In the genomic region with DNA sequence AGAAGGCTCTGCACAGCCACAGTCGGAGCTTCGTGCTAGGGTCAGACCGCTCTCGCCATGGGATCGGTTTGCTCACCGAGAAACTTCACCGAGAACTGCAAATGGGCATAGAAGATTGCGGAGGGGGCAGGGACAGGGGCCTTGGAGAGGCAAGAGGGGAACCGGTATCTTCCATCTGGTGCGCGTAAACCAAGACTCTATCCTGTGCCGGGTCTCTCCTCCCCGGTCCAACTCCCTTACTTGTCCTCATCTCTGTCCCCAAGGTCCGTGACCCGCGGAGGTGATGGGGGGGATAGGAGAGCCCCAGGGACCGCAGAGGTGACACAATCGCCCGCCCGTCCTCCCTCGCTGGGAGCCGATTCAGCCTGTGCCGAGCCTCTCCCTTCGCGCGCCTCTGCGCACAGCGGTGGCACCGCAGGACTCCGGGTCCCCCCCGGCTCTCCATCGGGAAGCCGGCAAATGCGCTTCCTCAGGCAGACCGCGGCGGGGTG, we compare ENCODE assay signal across 8 cellular contexts. TPM values are rescaled to one million over a fixed set of nuclear protein-coding genes. Genes with fewer than 3 reads are reported as not detected.
DNase-seq lines count a peak whose midpoint lies in the region; ATAC-seq, FAIRE-seq and TF ChIP-seq lines count a peak whose summit lies in the region.

No MANE protein-coding gene starts in this region.

- peaks cover 3 to 36% (median 4%) of the 10 kb centered on the region in 3 donors for H3K27me3 ChIP-seq in psoas muscle (ENCODE audit: insufficient read depth in 3 of 3, low read length in 2 of 3)

- peak; percentile 10 for ATAC-seq in left ventricle myocardium superior
- ATAC-seq in psoas muscle = no peak

- no peak for FAIRE-seq in GM19239 (lab: Jason Lieb, UNC)

- no peaks in the 10 kb centered on the region for H3K36me3 ChIP-seq in psoas muscle (ENCODE audit: insufficient read depth in 1 of 2, low read depth in 1 of 2)

- H3K9me3 ChIP-seq in psoas muscle = no peaks in the 10 kb centered on the region

- peaks cover 74% of the 10 kb centered on the region for H3K27me3 Mint-ChIP-seq in activated T-helper 1 cell treated with anti-CD3 and anti-CD28 coated beads, Interleukin-12 subunit alpha, Interleukin-12 subunit beta, Interleukin-2, Interleukin-4 antibody, amounts not matched to agents 30 ng/mL and 10 ng/mL and 1 ng/mL, durations not matched to agents 14 hours and 24 hours and 36 hours (ENCODE audit: insufficient read depth)

- H3K4me3 Mint-ChIP-seq in activated T-helper 1 cell treated with anti-CD3 and anti-CD28 coated beads, Interleukin-12 subunit alpha, Interleukin-12 subunit beta, Interleukin-2, Interleukin-4 antibody, amounts not matched to agents 30 ng/mL and 10 ng/mL and 1 ng/mL, durations not matched to agents 14 hours and 24 hours and 36 hours = peak overlapping the region; percentile 78

- peak; percentile 44 for DNase-seq in AG08396 (ENCODE audit: low spot score)
- peak; percentile 10 for DNase-seq in GM19239 (ENCODE audit: insufficient read length, low spot score)
- no peak for DNase-seq in activated T-helper 1 cell treated with anti-CD3 and anti-CD28 coated beads, Interleukin-12 subunit alpha, Interleukin-12 subunit beta, Interleukin-2, Interleukin-4 antibody, amounts not matched to agents 30 ng/mL and 10 ng/mL and 1 ng/mL, durations not matched to agents 14 hours and 24 hours and 36 hours (ENCODE audit: low spot score)
- DNase-seq in left ventricle myocardium superior = peak; percentile 47
- peak; percentile 32 to 53 for DNase-seq in psoas muscle
- DNase-seq in NCI-H128 (lab: John Stamatoyannopoulos, UW; ENCODE audit: unreplicated experiment) = no peak
- DNase-seq in mucosa of gallbladder (ENCODE audit: low spot score) = no peak
- DNase-seq in MV-4-11 (lab: John Stamatoyannopoulos, UW) = no peak

- no peak overlapping the region for H3K27ac Mint-ChIP-seq in activated T-helper 1 cell treated with anti-CD3 and anti-CD28 coated beads, Interleukin-12 subunit alpha, Interleukin-12 subunit beta, Interleukin-2, Interleukin-4 antibody, amounts not matched to agents 30 ng/mL and 10 ng/mL and 1 ng/mL, durations not matched to agents 14 hours and 24 hours and 36 hours

- TF ChIP-seq CTCF in psoas muscle (IDR thresholded peaks at IDR 0.05) = no peak

- no peaks in the 10 kb centered on the region for H3K4me1 ChIP-seq in psoas muscle

- peaks cover 10% of the 10 kb centered on the region for H3K4me1 Mint-ChIP-seq in activated T-helper 1 cell treated with anti-CD3 and anti-CD28 coated beads, Interleukin-12 subunit alpha, Interleukin-12 subunit beta, Interleukin-2, Interleukin-4 antibody, amounts not matched to agents 30 ng/mL and 10 ng/mL and 1 ng/mL, durations not matched to agents 14 hours and 24 hours and 36 hours (ENCODE audit: low read depth)

- peak overlapping the region; percentile 72 for H3K4me3 ChIP-seq in psoas muscle

- H3K36me3 Mint-ChIP-seq in activated T-helper 1 cell treated with anti-CD3 and anti-CD28 coated beads, Interleukin-12 subunit alpha, Interleukin-12 subunit beta, Interleukin-2, Interleukin-4 antibody, amounts not matched to agents 30 ng/mL and 10 ng/mL and 1 ng/mL, durations not matched to agents 14 hours and 24 hours and 36 hours (ENCODE audit: low read depth) = no peaks in the 10 kb centered on the region

- WGBS in psoas muscle, 3 donors = 3% methylated on average over 31 to 37 of the region's 37 CpGs

- no peak overlapping the region for H3K27ac ChIP-seq in psoas muscle

- intact Hi-C loops in activated T-helper 1 cell treated with anti-CD3 and anti-CD28 coated beads, Interleukin-12 subunit alpha, Interleukin-12 subunit beta, Interleukin-2, Interleukin-4 antibody, amounts not matched to agents 30 ng/mL and 10 ng/mL and 1 ng/mL, durations not matched to agents 14 hours and 24 hours and 36 hours (cut with micrococcal nuclease) = loop anchor here (5.0 kb wide), 1 partner anchor 750 kb away; no protein-coding TSS in a partner anchor
- intact Hi-C loops in left ventricle myocardium superior (cut with micrococcal nuclease) = no loop called here
- intact Hi-C loops in psoas muscle (cut with DNase I) = no loop called here

- no peaks in the 10 kb centered on the region for H3K9me3 Mint-ChIP-seq in activated T-helper 1 cell treated with anti-CD3 and anti-CD28 coated beads, Interleukin-12 subunit alpha, Interleukin-12 subunit beta, Interleukin-2, Interleukin-4 antibody, amounts not matched to agents 30 ng/mL and 10 ng/mL and 1 ng/mL, durations not matched to agents 14 hours and 24 hours and 36 hours

RNA-seq across cellular contexts. Expression of gene SCD5, which starts 1.0 kb away (rescaled TPM):
- total RNA-seq in activated T-helper 1 cell treated with anti-CD3 and anti-CD28 coated beads, Interleukin-12 subunit alpha, Interleukin-12 subunit beta, Interleukin-2, Interleukin-4 antibody, amounts not matched to agents 30 ng/mL and 10 ng/mL and 1 ng/mL, durations not matched to agents 14 hours and 24 hours and 36 hours = 0.44 and 0.70 TPM in 2 replicates
- 2.7 TPM for total RNA-seq in left ventricle myocardium superior
- 1 to 10 TPM in 1 of 4 donors, under 1 TPM in 3; 0.61 to 1.6 (median 0.68) TPM for total RNA-seq in psoas muscle
- polyA plus RNA-seq in psoas muscle = 1 to 10 TPM in 2 of 3 donors, under 1 TPM in 1; 0.73 to 1.5 (median 1.3) TPM
- total RNA-seq in mucosa of gallbladder = 22.9 TPM

Comparison
In these comparisons a context has a peak if more than half of its experiments do, and no peak if none do; other contexts are left out.
1. DNase-seq: peak in AG08396 (single experiment), GM19239 (single experiment), left ventricle myocardium superior (single experiment) and psoas muscle (2 of 2); none in activated T-helper 1 cell treated with anti-CD3 and anti-CD28 coated beads, Interleukin-12 subunit alpha, Interleukin-12 subunit beta, Interleukin-2, Interleukin-4 antibody, amounts not matched to agents 30 ng/mL and 10 ng/mL and 1 ng/mL, durations not matched to agents 14 hours and 24 hours and 36 hours (single experiment), NCI-H128 (single experiment), mucosa of gallbladder (single experiment) and MV-4-11 (single experiment).